ENCODE assay signal across 26 cellular contexts in genomic region chr12:129716825-129717224, GRCh38.
"Had no signal": no experiment of that assay in that cellular context is flagged by ENCODE, and none has a peak within 500 bp of the region (broad histone marks: within the 10 kb centered on the region; RNA-seq: fewer than 3 reads in every experiment).

No MANE protein-coding gene starts in this region.

- H3K9ac ChIP-seq: parathyroid adenoma had no signal

- H3K27ac ChIP-seq: ovary, parathyroid adenoma, psoas muscle, right lobe of liver, sigmoid colon, stomach, thoracic aorta, thyroid gland, tibial nerve, upper lobe of left lung, vagina had no signal

- H3K9me3 ChIP-seq: ovary, psoas muscle, right lobe of liver, thoracic aorta, thyroid gland, upper lobe of left lung, vagina had no signal

- H3K79me2 ChIP-seq: parathyroid adenoma had no signal

- H3K27me3 ChIP-seq: ovary, right lobe of liver, sigmoid colon, stomach, thyroid gland, tibial nerve, upper lobe of left lung, vagina had no signal

- H2AFZ ChIP-seq: parathyroid adenoma had no signal

- DNase-seq: naive thymus-derived CD8-positive, alpha-beta T cell; nephron progenitor cell; occipital lobe; ovary; posterior cingulate gyrus; psoas muscle; right cardiac atrium; right lobe of liver; sigmoid colon; small intestine; stimulated activated CD4-positive, alpha-beta T cell treated with anti-CD3 and anti-CD28 coated beads, Interleukin-15, amount 100 ng/mL, for 24 hours; stimulated activated CD4-positive, alpha-beta T cell treated with anti-CD3 and anti-CD28 coated beads, Interleukin-2, amount 100 ng/mL, for 24 hours; stimulated activated CD4-positive, alpha-beta T cell treated with anti-CD3 and anti-CD28 coated beads, Interleukin-2, amount 100 ng/mL, for 48 hours; stimulated activated CD4-positive, alpha-beta T cell treated with anti-CD3 and anti-CD28 coated beads, Interleukin-4, amount 100 ng/mL, for 24 hours; stimulated activated naive B cell treated with anti-CD40 and anti-IgM and Interleukin-4, amounts not matched to agents 10 μg/mL and 1 μg/mL and 100 μg/mL, for 72 hours; stimulated activated naive CD4-positive, alpha-beta T cell treated with Interleukin-2 at 50 U/mL for 16 hours; stomach; thyroid gland; trophoblast cell; upper lobe of left lung had no signal

- H3K4me1 ChIP-seq: parathyroid adenoma, psoas muscle, right lobe of liver, sigmoid colon, stomach, thyroid gland, tibial nerve, upper lobe of left lung, vagina had no signal

- H3K4me3 ChIP-seq: ovary, psoas muscle, right lobe of liver, sigmoid colon, stomach, thoracic aorta, thyroid gland, tibial nerve, upper lobe of left lung, vagina had no signal

- H3K36me3 ChIP-seq: ovary, right lobe of liver, sigmoid colon, stomach, thoracic aorta, thyroid gland, tibial nerve, upper lobe of left lung, vagina had no signal

- ATAC-seq: naive thymus-derived CD8-positive, alpha-beta T cell; natural killer cell treated with Interleukin-12 subunit alpha and Interleukin-12 subunit beta and Interleukin-15 and Interleukin-18, amount 100 ng/mL, for 72 hours; psoas muscle; right cardiac atrium; right lobe of liver; stimulated activated effector memory CD8-positive, alpha-beta T cell treated with anti-CD3 and anti-CD28 coated beads, Interleukin-12 subunit alpha, Interleukin-12 subunit beta, amount 100 ng/mL, for 72 hours; stimulated activated naive B cell treated with anti-CD40 and anti-IgM and Interleukin-4, amounts not matched to agents 10 μg/mL and 1 μg/mL and 100 μg/mL, for 72 hours had no signal
